In genomic region chr2:234447963-234448362, GRCh38 we compare ENCODE assay signal across 15 cellular contexts. TPM values are rescaled to one million over a fixed set of nuclear protein-coding genes. Genes with fewer than 3 reads are reported as not detected.
DNase-seq lines count a peak whose midpoint lies in the region; ATAC-seq, FAIRE-seq and TF ChIP-seq lines count a peak whose summit lies in the region.
"Had no signal": no experiment of that assay in that cellular context is flagged by ENCODE, and none has a peak within 500 bp of the region (broad histone marks: within the 10 kb centered on the region; RNA-seq: fewer than 3 reads in every experiment).

No MANE protein-coding gene starts in this region.

- H3K23ac ChIP-seq in IMR-90 (ENCODE audit: low read depth, low read length) = no peak overlapping the region

- DNase-seq in CD4-positive, alpha-beta memory T cell = no peak
- DNase-seq in IMR-90 (no peak), astrocyte (ENCODE audit: low read depth) (no peak), body of pancreas (no peak), heart left ventricle (no peak), mesenteric fat pad (ENCODE audit: low spot score) (no peak)
- DNase-seq in naive thymus-derived CD4-positive, alpha-beta T cell = peak in 1 of 9 donors; percentile 0
- DNase-seq: H9, left ventricle myocardium superior, substantia nigra had no signal

- H2BK20ac ChIP-seq in IMR-90 (ENCODE audit: low read depth, low read length) = peak overlapping the region; percentile 87

- peak overlapping the region; percentile 81 for H3K18ac ChIP-seq in IMR-90 (ENCODE audit: low read depth, low read length)

- POLR2A ChIA-PET in CD4-positive, alpha-beta memory T cell (lab: Charles Lee; ENCODE audit: partially characterized antibody) = interaction anchor here (0.9 to 25.9 kb wide), 10 partner anchors 11 to 158 kb away, joined by 3 to 859 read pairs (median 50); partner anchors contain the start of gene ARL4C
- POLR2A ChIA-PET in IMR-90 (lab: Charles Lee; ENCODE audit: unreplicated experiment) = no interaction called here
- POLR2A ChIA-PET in naive thymus-derived CD4-positive, alpha-beta T cell (lab: Charles Lee) = interaction anchor here (0.7 to 27.5 kb wide), 13 partner anchors 10 to 331 kb away, joined by 3 to 643 read pairs (median 24); partner anchors contain the start of gene ARL4C

- H2AFZ ChIP-seq in IMR-90 (replicated peaks; ENCODE audit: low read length, poor library complexity) = no peak overlapping the region
- no peak overlapping the region for H2AFZ ChIP-seq in astrocyte (ENCODE audit: low read depth, low read length)
- H2AFZ ChIP-seq: hepatocyte had no signal

- no peak for TF ChIP-seq POLR2A in IMR-90 (IDR thresholded peaks at IDR 0.05; ENCODE audit: low read depth, low read length)
- no peak for TF ChIP-seq POLR2A in body of pancreas (IDR thresholded peaks at IDR 0.05)
- TF ChIP-seq POLR2A in heart left ventricle (IDR thresholded peaks at IDR 0.05) = no peak

- peak overlapping the region; percentile 88; the same call in 2 of the 3 replicates for H2BK15ac ChIP-seq in IMR-90 (ENCODE audit: low read depth, low read length)

- intact Hi-C loops in CD4-positive, alpha-beta memory T cell (cut with micrococcal nuclease) = loop anchor here (2.0 kb wide), 1 partner anchor 17 kb away; no protein-coding TSS in a partner anchor
- intact Hi-C loops in IMR-90 (cut with micrococcal nuclease) (loop anchor here (2.0 to 10.0 kb wide), 2 partner anchors 313 to 537 kb away; no protein-coding TSS in a partner anchor), body of pancreas (cut with DNase I) (no loop called here), heart left ventricle (cut with DNase I) (loop anchor here in 2 of 10 donors (5.0 to 10.0 kb wide), 2 partner anchors 47 to 49 kb away; partner anchors contain the start of gene ARL4C (in 2 of the 2))
- intact Hi-C loops in naive thymus-derived CD4-positive, alpha-beta T cell (cut with micrococcal nuclease) = loop anchor here in 1 of 2 donors (5.0 kb wide), 1 partner anchor 311 kb away; no protein-coding TSS in a partner anchor

- peak overlapping the region; percentile 84 for H3K27ac ChIP-seq in CD4-positive, alpha-beta memory T cell (ENCODE audit: low read depth, low read length)
- no peak overlapping the region for H3K27ac ChIP-seq in IMR-90 (ENCODE audit: insufficient read depth, low read length)
- peak overlapping the region; percentile 94 for H3K27ac ChIP-seq in astrocyte (ENCODE audit: low read depth, low read length)
- H3K27ac ChIP-seq in naive thymus-derived CD4-positive, alpha-beta T cell (ENCODE audit: low read depth, low read length) = peak overlapping the region; percentile 96
- no peak overlapping the region for H3K27ac ChIP-seq in body of pancreas
- peak overlapping the region in 1 of 12 donors; percentile 92 for H3K27ac ChIP-seq in heart left ventricle
- H3K27ac ChIP-seq: cardiac muscle cell had no signal

- WGBS in IMR-90 (ENCODE audit: extremely low coverage in 2 of 2, insufficient read length in 1 of 2), 2 experiments = no CpG with 5 or more reads among the region's 5 CpGs
- WGBS in body of pancreas, 2 donors = 61 to 73% methylated on average over 5 of the region's 5 CpGs
- WGBS in heart left ventricle, 4 donors = 59 to 86% (median 77%) methylated on average over 5 of the region's 5 CpGs

- ATAC-seq in IMR-90 (ENCODE audit: low read depth) = no peak
- no peak for ATAC-seq in naive thymus-derived CD4-positive, alpha-beta T cell
- ATAC-seq in HG03025 (IDR thresholded peaks at IDR 0.05; ENCODE audit: low FRiP score, unreplicated experiment) = no peak
- ATAC-seq in body of pancreas = no peak
- no peak for ATAC-seq in heart left ventricle
- ATAC-seq: left ventricle myocardium superior had no signal

- TF ChIP-seq CTCF in IMR-90 (conservative IDR thresholded peaks at IDR 0.05; ENCODE audit: low read depth, low read length) (no peak), astrocyte (IDR thresholded peaks at IDR 0.05; ENCODE audit: insufficient read depth, low read depth, low read length) (no peak), body of pancreas (IDR thresholded peaks at IDR 0.05) (no peak), heart left ventricle (IDR thresholded peaks at IDR 0.05) (no peak)

- CTCF ChIA-PET in CD4-positive, alpha-beta memory T cell (lab: Charles Lee; ENCODE audit: partially characterized antibody) = interaction anchor here (1.0 to 2.2 kb wide), 9 partner anchors 17 to 159 kb away, joined by 3 to 14 read pairs (median 8); no protein-coding TSS in a partner anchor
- CTCF ChIA-PET in IMR-90 (lab: Yijun Ruan, JAX) = interaction anchor here (0.6 to 0.7 kb wide), 2 partner anchors 15 to 313 kb away, joined by 3 read pairs; no protein-coding TSS in a partner anchor
- CTCF ChIA-PET in naive thymus-derived CD4-positive, alpha-beta T cell (lab: Charles Lee) = interaction anchor here (0.6 to 2.7 kb wide), 6 partner anchors 9 to 125 kb away, joined by 3 to 19 read pairs (median 4); no protein-coding TSS in a partner anchor

- H3K27me3 Mint-ChIP-seq in CD4-positive, alpha-beta memory T cell = no peaks in the 10 kb centered on the region
- H3K27me3 Mint-ChIP-seq in astrocyte (ENCODE audit: low read depth, unreplicated experiment) = no peaks in the 10 kb centered on the region
- H3K27me3 Mint-ChIP-seq in naive thymus-derived CD4-positive, alpha-beta T cell = no peaks in the 10 kb centered on the region

- FAIRE-seq in astrocyte (lab: Jason Lieb, UNC) = no peak
- FAIRE-seq: GM18507 had no signal

- peak overlapping the region; percentile 86 for H3K4ac ChIP-seq in IMR-90 (ENCODE audit: low read depth, low read length)

- no peak overlapping the region for H3K9ac ChIP-seq in IMR-90 (ENCODE audit: low read depth, low read length)
- peak overlapping the region; percentile 63 for H3K9ac ChIP-seq in astrocyte (ENCODE audit: low read length)

- no peaks in the 10 kb centered on the region for H3K27me3 ChIP-seq in CD4-positive, alpha-beta memory T cell (ENCODE audit: insufficient read depth, low read length)
- H3K27me3 ChIP-seq in IMR-90 (ENCODE audit: control insufficient read depth, insufficient read depth, low read length) (no peaks in the 10 kb centered on the region), astrocyte (ENCODE audit: insufficient read depth, low read length) (no peaks in the 10 kb centered on the region), body of pancreas (no peaks in the 10 kb centered on the region), heart left ventricle (no peaks in the 10 kb centered on the region)
- H3K27me3 ChIP-seq in naive thymus-derived CD4-positive, alpha-beta T cell (ENCODE audit: control insufficient read depth in 2 of 2, insufficient read depth in 2 of 2, low read length in 2 of 2) = no peaks in the 10 kb centered on the region
- H3K27me3 ChIP-seq: cardiac muscle cell, hepatocyte had no signal

- peak overlapping the region; percentile 80 for H4K91ac ChIP-seq in IMR-90 (ENCODE audit: insufficient read depth, low read depth, low read length)

- H3K79me1 ChIP-seq in IMR-90 (ENCODE audit: low read depth in 1 of 2, low read length in 2 of 2) = peaks cover 0 to 8% of the 10 kb centered on the region in 2 experiments; a peak in 2 of 4 replicates

- H3K4me2 ChIP-seq in IMR-90 (ENCODE audit: low read depth, low read length) = no peak overlapping the region
- H3K4me2 ChIP-seq in astrocyte (ENCODE audit: low read length) = no peak overlapping the region
- H3K4me2 ChIP-seq: hepatocyte had no signal

- H3K4me3 Mint-ChIP-seq in CD4-positive, alpha-beta memory T cell = peak overlapping the region in 7 of 8 donors; percentile 17 to 46 (median 29)
- H3K4me3 Mint-ChIP-seq in astrocyte (ENCODE audit: unreplicated experiment) = no peak overlapping the region
- peak overlapping the region; percentile 58 to 99 (median 86) for H3K4me3 Mint-ChIP-seq in naive thymus-derived CD4-positive, alpha-beta T cell

- no peak for TF ChIP-seq RAD21 in IMR-90 (IDR thresholded peaks at IDR 0.05; ENCODE audit: low read length)

- in situ Hi-C loops in IMR-90 (cut with MboI; ENCODE audit: low sequenced_read_pairs) = no loop called here

- peak overlapping the region; percentile 61; the same call in 1 of the 2 replicates for H3K14ac ChIP-seq in IMR-90 (replicated peaks; ENCODE audit: low read depth, low read length)

- H2BK5ac ChIP-seq in IMR-90 (ENCODE audit: low read depth, low read length, poor library complexity, severe bottlenecking) = peak overlapping the region; percentile 22

- peak overlapping the region; percentile 42 to 76; a peak in 3 of 4 replicates for H4K8ac ChIP-seq in IMR-90 (ENCODE audit: low read depth in 2 of 2, low read length in 2 of 2)

- H4K20me1 ChIP-seq in IMR-90 (ENCODE audit: insufficient read depth, low read length) = no peaks in the 10 kb centered on the region
- H4K20me1 ChIP-seq in astrocyte (ENCODE audit: insufficient read depth, low read length) = no peaks in the 10 kb centered on the region

- peak overlapping the region; percentile 92 for H2BK120ac ChIP-seq in IMR-90 (ENCODE audit: low read depth, low read length)

- H3K56ac ChIP-seq in IMR-90 (ENCODE audit: extremely low read depth, insufficient read depth, low read length) = peak overlapping the region; percentile 50

- peaks cover 97% of the 10 kb centered on the region for H3K4me1 ChIP-seq in CD4-positive, alpha-beta memory T cell (ENCODE audit: insufficient read depth, low read length)
- peaks cover 27% of the 10 kb centered on the region for H3K4me1 ChIP-seq in IMR-90 (ENCODE audit: control insufficient read depth, insufficient read depth, low read length)
- peaks cover 60% of the 10 kb centered on the region for H3K4me1 ChIP-seq in astrocyte (ENCODE audit: insufficient read depth, low read length)
- H3K4me1 ChIP-seq in naive thymus-derived CD4-positive, alpha-beta T cell (ENCODE audit: control insufficient read depth in 2 of 2, insufficient read depth in 2 of 2, low read length in 2 of 2) = peaks cover 71 to 86% of the 10 kb centered on the region in 2 donors
- H3K4me1 ChIP-seq in body of pancreas = no peaks in the 10 kb centered on the region
- peaks cover 0 to 46% (median 10%) of the 10 kb centered on the region in 12 donors for H3K4me1 ChIP-seq in heart left ventricle

- peaks cover 0 to 7% (median 3%) of the 10 kb centered on the region in 8 donors for H3K9me3 Mint-ChIP-seq in CD4-positive, alpha-beta memory T cell
- peaks cover 5% of the 10 kb centered on the region for H3K9me3 Mint-ChIP-seq in astrocyte (ENCODE audit: unreplicated experiment)
- H3K9me3 Mint-ChIP-seq in naive thymus-derived CD4-positive, alpha-beta T cell = peaks cover 0 to 25% (median 2%) of the 10 kb centered on the region in 11 donors

- BruUV-seq in IMR-90 (replicated peaks; lab: Mats Ljungman, UMichigan) = no TSS peak

- H3K4me3 ChIP-seq in CD4-positive, alpha-beta memory T cell (ENCODE audit: low read length in 2 of 2) = no peak overlapping the region
- no peak overlapping the region for H3K4me3 ChIP-seq in IMR-90 (ENCODE audit: insufficient read depth, low read depth, low read length)
- H3K4me3 ChIP-seq in astrocyte (ENCODE audit: insufficient read depth, low read depth, low read length) = no peak overlapping the region
- H3K4me3 ChIP-seq in naive thymus-derived CD4-positive, alpha-beta T cell (ENCODE audit: low read length) = peak overlapping the region; percentile 3
- no peak overlapping the region for H3K4me3 ChIP-seq in body of pancreas
- H3K4me3 ChIP-seq in heart left ventricle = no peak overlapping the region
- H3K4me3 ChIP-seq: cardiac muscle cell, hepatocyte, smooth muscle cell had no signal

- H3K27ac Mint-ChIP-seq in CD4-positive, alpha-beta memory T cell = peak overlapping the region; percentile 98 to 100 (median 100)
- H3K27ac Mint-ChIP-seq in astrocyte (ENCODE audit: unreplicated experiment) = peak overlapping the region; percentile 98
- H3K27ac Mint-ChIP-seq in naive thymus-derived CD4-positive, alpha-beta T cell = peak overlapping the region; percentile 96 to 100 (median 100)

- peaks cover 69 to 97% (median 79%) of the 10 kb centered on the region in 4 donors for H3K4me1 Mint-ChIP-seq in CD4-positive, alpha-beta memory T cell
- peaks cover 75% of the 10 kb centered on the region for H3K4me1 Mint-ChIP-seq in astrocyte (ENCODE audit: low read depth, unreplicated experiment)
- H3K4me1 Mint-ChIP-seq in naive thymus-derived CD4-positive, alpha-beta T cell = peaks cover 54 to 95% (median 89%) of the 10 kb centered on the region in 7 donors

- peak overlapping the region; percentile 31; the same call in 1 of the 2 replicates for H4K5ac ChIP-seq in IMR-90 (ENCODE audit: low read depth, low read length)

- peaks cover 25% of the 10 kb centered on the region for H3K9me1 ChIP-seq in IMR-90 (ENCODE audit: insufficient read depth, low read length)

- no peaks in the 10 kb centered on the region for H3K9me3 ChIP-seq in CD4-positive, alpha-beta memory T cell (ENCODE audit: control insufficient read depth in 1 of 2, low read length in 2 of 2)
- H3K9me3 ChIP-seq in IMR-90 (ENCODE audit: control insufficient read depth, insufficient read depth, low read length) (no peaks in the 10 kb centered on the region), astrocyte (ENCODE audit: insufficient read depth, low read depth, low read length) (no peaks in the 10 kb centered on the region), body of pancreas (no peaks in the 10 kb centered on the region), heart left ventricle (no peaks in the 10 kb centered on the region)
- H3K9me3 ChIP-seq in naive thymus-derived CD4-positive, alpha-beta T cell (ENCODE audit: control insufficient read depth in 2 of 3, low read length in 3 of 3) = no peaks in the 10 kb centered on the region

- peak overlapping the region; percentile 81 for H2AK5ac ChIP-seq in IMR-90 (ENCODE audit: low read depth, low read length)

- peaks cover 27 to 31% of the 10 kb centered on the region in 2 donors for H3K36me3 Mint-ChIP-seq in CD4-positive, alpha-beta memory T cell
- H3K36me3 Mint-ChIP-seq in astrocyte (ENCODE audit: low read depth, unreplicated experiment) = peaks cover 4% of the 10 kb centered on the region
- peaks cover 8 to 78% (median 40%) of the 10 kb centered on the region in 5 donors for H3K36me3 Mint-ChIP-seq in naive thymus-derived CD4-positive, alpha-beta T cell

- no peak overlapping the region for H2AK9ac ChIP-seq in IMR-90 (replicated peaks; ENCODE audit: low read depth, low read length, poor library complexity)

- dilution Hi-C loops in IMR-90 (cut with HindIII; ENCODE audit: low sequenced_read_pairs, unreplicated experiment) = no loop called here

- no peaks in the 10 kb centered on the region for H3K79me2 ChIP-seq in astrocyte (ENCODE audit: insufficient read depth, low read length)
- H3K79me2 ChIP-seq: hepatocyte had no signal

- no peaks in the 10 kb centered on the region for H3K36me3 ChIP-seq in CD4-positive, alpha-beta memory T cell (ENCODE audit: insufficient read depth, low read length)
- H3K36me3 ChIP-seq in IMR-90 (ENCODE audit: control insufficient read depth, insufficient read depth, low read length) (no peaks in the 10 kb centered on the region), astrocyte (ENCODE audit: insufficient read depth, low read length) (no peaks in the 10 kb centered on the region), body of pancreas (replicated peaks in 1 of 2; ENCODE audit: insufficient read depth in 1 of 2, low read depth in 2 of 2) (no peaks in the 10 kb centered on the region), heart left ventricle (no peaks in the 10 kb centered on the region)
- no peaks in the 10 kb centered on the region for H3K36me3 ChIP-seq in naive thymus-derived CD4-positive, alpha-beta T cell (ENCODE audit: control insufficient read depth in 2 of 3, insufficient read depth in 3 of 3, low read length in 3 of 3)
- H3K36me3 ChIP-seq: cardiac muscle cell had no signal

RNA-seq across cellular contexts. Expression of gene ARL4C, which starts 48.9 kb away (rescaled TPM):
- total RNA-seq in CD4-positive, alpha-beta memory T cell = 100 to 1,000 TPM; 225 to 239 TPM
- polyA plus RNA-seq in CD4-positive, alpha-beta memory T cell = 100 to 1,000 TPM; 136 to 149 TPM
- total RNA-seq in IMR-90 (2012; rRNA removed) = 7.7 and 12.5 TPM in 2 replicates
- 8.2 and 8.7 TPM in 2 replicates for polyA plus RNA-seq in IMR-90 (2012; rRNA removed)
- polyA plus RNA-seq in IMR-90 (2012; cell fraction: cytosol; rRNA removed) = 4.8 and 7.4 TPM in 2 replicates
- polyA plus RNA-seq in IMR-90 (2012; cell fraction: nucleus; rRNA removed; ENCODE audit: low replicate concordance) = 6.5 and 6.7 TPM in 2 replicates
- 59.3 and 70.7 TPM in 2 replicates for total RNA-seq in astrocyte
- total RNA-seq in naive thymus-derived CD4-positive, alpha-beta T cell = 100 to 1,000 TPM; 200 to 329 (median 290) TPM
- polyA plus RNA-seq in naive thymus-derived CD4-positive, alpha-beta T cell = 100 to 1,000 TPM in 1 of 2 donors, 10 to 100 TPM in 1; 90.6 to 115 TPM
- total RNA-seq in body of pancreas = 1 to 10 TPM; 6.6 to 7.8 TPM
- total RNA-seq in heart left ventricle = 10 to 100 TPM in 2 of 9 donors, 1 to 10 TPM in 7; 1.1 to 16.3 (median 2.5) TPM
- polyA plus RNA-seq in heart left ventricle = 1 to 10 TPM in 1 of 2 donors, under 1 TPM in 1; 0.80 to 1.2 TPM
- 17.4 TPM for total RNA-seq in mesenteric fat pad

Comparison
In these comparisons a context has a peak if more than half of its experiments do, and no peak if none do; other contexts are left out.
1. H3K27ac ChIP-seq: peak in CD4-positive, alpha-beta memory T cell (single experiment), astrocyte (single experiment) and naive thymus-derived CD4-positive, alpha-beta T cell (single experiment); none in IMR-90 (single experiment) and body of pancreas (0 of 4).
2. Peak in every context shown above with its lines, with median percentiles within 50 percentile points of each other: H3K27ac Mint-ChIP-seq.